Comparison of ENCODE assay signal across 1 cellular context in genomic region chr3:195914648-195915473, GRCh38.
TF ChIP-seq lines count a peak whose summit lies in the region.

No MANE protein-coding gene starts in this region.

TF ChIP-seq in K562, 482 proteins besides CTCF, POLR2A, EP300 and RAD21 (continued from another document and continues in another):
- TF ChIP-seq DEAF1 (CRISPR knock-in tag; IDR thresholded peaks at IDR 0.05) (peak; percentile 80), THAP12 (CRISPR knock-in tag; IDR thresholded peaks at IDR 0.05) (no peak), SNAPC5 (CRISPR knock-in tag; IDR thresholded peaks at IDR 0.05) (no peak), HDAC1 (IDR thresholded peaks at IDR 0.05) (peak in 1 of 2 experiments; percentile 11; a peak in 1 of 4 replicates), RUNX1 (IDR thresholded peaks at IDR 0.05; ENCODE audit: low read depth) (no peak), MNT (conservative IDR thresholded peaks at IDR 0.05) (peak in 1 of 2 experiments; percentile 47; a peak in 2 of 4 replicates), ZNF165 (CRISPR knock-in tag; IDR thresholded peaks at IDR 0.05; ENCODE audit: borderline replicate concordance) (no peak), MAFF (IDR thresholded peaks at IDR 0.05; ENCODE audit: low read length) (0 out of 2 replicates have a peak, but pooled peaks have one; percentile 12), USF1 (CRISPR knock-in tag; IDR thresholded peaks at IDR 0.05) (no peak), RB1 (IDR thresholded peaks at IDR 0.05; ENCODE audit: low read depth) (peak; percentile 89; the same call in 1 of the 2 replicates), ARID2 (IDR thresholded peaks at IDR 0.05) (peak; percentile 68; the same call in 1 of the 2 replicates), ZBTB2 (IDR thresholded peaks at IDR 0.05) (no peak), GATA2 (CRISPR knock-in tag; IDR thresholded peaks at IDR 0.05) (no peak), GABPB1 (CRISPR knock-in tag; IDR thresholded peaks at IDR 0.05) (no peak; the same call in 1 of the 2 replicates), ZNF41 (CRISPR knock-in tag; conservative IDR thresholded peaks at IDR 0.05) (no peak), PYGO2 (tag; IDR thresholded peaks at IDR 0.05) (no peak), FOXJ3 (CRISPR knock-in tag; IDR thresholded peaks at IDR 0.05) (no peak), MAZ (CRISPR knock-in tag; conservative IDR thresholded peaks at IDR 0.05 in 1 of 2, IDR thresholded peaks at IDR 0.05 in 1 of 2) (peak in 1 of 2 experiments; percentile 49; a peak in 1 of 4 replicates), FOXK2 (conservative IDR thresholded peaks at IDR 0.05 in 1 of 2, IDR thresholded peaks at IDR 0.05 in 1 of 2; ENCODE audit: low read depth in 2 of 2) (peak; percentile 44 to 45; a peak in 2 of 4 replicates), DIDO1 (tag; IDR thresholded peaks at IDR 0.05; ENCODE audit: low read depth) (no peak), NCOA6 (IDR thresholded peaks at IDR 0.05) (no peak), ZNF175 (CRISPR knock-in tag; IDR thresholded peaks at IDR 0.05; ENCODE audit: low read depth) (0 out of 2 replicates have a peak, but pooled peaks have one; percentile 30), NCOR1 (IDR thresholded peaks at IDR 0.05) (no peak), ELF4 (CRISPR knock-in tag; IDR thresholded peaks at IDR 0.05) (no peak), ZNF79 (CRISPR knock-in tag; IDR thresholded peaks at IDR 0.05; ENCODE audit: low read depth) (no peak), MYC (IDR thresholded peaks at IDR 0.05; ENCODE audit: low read depth, low read length) (peak; percentile 74), MYC (CRISPR knock-in tag; IDR thresholded peaks at IDR 0.05; ENCODE audit: borderline replicate concordance, low read depth) (no peak), JUN (IDR thresholded peaks at IDR 0.05; ENCODE audit: borderline replicate concordance, low read depth, low read length) (peak; percentile 85), JUN (CRISPR knock-in tag; IDR thresholded peaks at IDR 0.05; ENCODE audit: borderline replicate concordance) (no peak), CBFA2T2 (conservative IDR thresholded peaks at IDR 0.05) (no peak), KAT7 (CRISPR knock-in tag; IDR thresholded peaks at IDR 0.05; ENCODE audit: borderline replicate concordance) (no peak), ELK1 (CRISPR knock-in tag; IDR thresholded peaks at IDR 0.05) (no peak), ZNF518B (CRISPR knock-in tag; IDR thresholded peaks at IDR 0.05) (no peak), THRAP3 (IDR thresholded peaks at IDR 0.05; ENCODE audit: borderline replicate concordance) (no peak), NR4A1 (CRISPR knock-in tag; IDR thresholded peaks at IDR 0.05) (no peak), NR4A1 (tag; IDR thresholded peaks at IDR 0.05) (no peak), HDAC3 (IDR thresholded peaks at IDR 0.05; ENCODE audit: borderline replicate concordance, partially characterized antibody) (no peak), RBM22 (IDR thresholded peaks at IDR 0.05; ENCODE audit: low read depth, low read length, poor library complexity, severe bottlenecking) (no peak)
- TF ChIP-seq, protein P1, sequence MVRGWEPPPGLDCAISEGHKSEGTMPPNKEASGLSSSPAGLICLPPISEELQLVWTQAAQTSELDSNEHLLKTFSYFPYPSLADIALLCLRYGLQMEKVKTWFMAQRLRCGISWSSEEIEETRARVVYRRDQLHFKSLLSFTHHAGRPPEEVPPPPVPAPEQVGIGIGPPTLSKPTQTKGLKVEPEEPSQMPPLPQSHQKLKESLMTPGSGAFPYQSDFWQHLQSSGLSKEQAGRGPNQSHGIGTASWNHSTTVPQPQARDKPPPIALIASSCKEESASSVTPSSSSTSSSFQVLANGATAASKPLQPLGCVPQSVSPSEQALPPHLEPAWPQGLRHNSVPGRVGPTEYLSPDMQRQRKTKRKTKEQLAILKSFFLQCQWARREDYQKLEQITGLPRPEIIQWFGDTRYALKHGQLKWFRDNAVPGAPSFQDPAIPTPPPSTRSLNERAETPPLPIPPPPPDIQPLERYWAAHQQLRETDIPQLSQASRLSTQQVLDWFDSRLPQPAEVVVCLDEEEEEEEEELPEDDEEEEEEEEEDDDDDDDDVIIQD (CRISPR knock-in tag; IDR thresholded peaks at IDR 0.05) = no peak
- TF ChIP-seq, protein P2, sequence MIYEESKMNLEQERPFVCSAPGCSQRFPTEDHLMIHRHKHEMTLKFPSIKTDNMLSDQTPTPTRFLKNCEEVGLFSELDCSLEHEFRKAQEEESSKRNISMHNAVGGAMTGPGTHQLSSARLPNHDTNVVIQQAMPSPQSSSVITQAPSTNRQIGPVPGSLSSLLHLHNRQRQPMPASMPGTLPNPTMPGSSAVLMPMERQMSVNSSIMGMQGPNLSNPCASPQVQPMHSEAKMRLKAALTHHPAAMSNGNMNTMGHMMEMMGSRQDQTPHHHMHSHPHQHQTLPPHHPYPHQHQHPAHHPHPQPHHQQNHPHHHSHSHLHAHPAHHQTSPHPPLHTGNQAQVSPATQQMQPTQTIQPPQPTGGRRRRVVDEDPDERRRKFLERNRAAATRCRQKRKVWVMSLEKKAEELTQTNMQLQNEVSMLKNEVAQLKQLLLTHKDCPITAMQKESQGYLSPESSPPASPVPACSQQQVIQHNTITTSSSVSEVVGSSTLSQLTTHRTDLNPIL (CRISPR knock-in tag; IDR thresholded peaks at IDR 0.05) = no peak
- TF ChIP-seq, protein P3, sequence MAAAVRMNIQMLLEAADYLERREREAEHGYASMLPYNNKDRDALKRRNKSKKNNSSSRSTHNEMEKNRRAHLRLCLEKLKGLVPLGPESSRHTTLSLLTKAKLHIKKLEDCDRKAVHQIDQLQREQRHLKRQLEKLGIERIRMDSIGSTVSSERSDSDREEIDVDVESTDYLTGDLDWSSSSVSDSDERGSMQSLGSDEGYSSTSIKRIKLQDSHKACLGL (CRISPR knock-in tag; IDR thresholded peaks at IDR 0.05; ENCODE audit: borderline replicate concordance, poor library complexity, severe bottlenecking) = no peak
- TF ChIP-seq, protein P4, sequence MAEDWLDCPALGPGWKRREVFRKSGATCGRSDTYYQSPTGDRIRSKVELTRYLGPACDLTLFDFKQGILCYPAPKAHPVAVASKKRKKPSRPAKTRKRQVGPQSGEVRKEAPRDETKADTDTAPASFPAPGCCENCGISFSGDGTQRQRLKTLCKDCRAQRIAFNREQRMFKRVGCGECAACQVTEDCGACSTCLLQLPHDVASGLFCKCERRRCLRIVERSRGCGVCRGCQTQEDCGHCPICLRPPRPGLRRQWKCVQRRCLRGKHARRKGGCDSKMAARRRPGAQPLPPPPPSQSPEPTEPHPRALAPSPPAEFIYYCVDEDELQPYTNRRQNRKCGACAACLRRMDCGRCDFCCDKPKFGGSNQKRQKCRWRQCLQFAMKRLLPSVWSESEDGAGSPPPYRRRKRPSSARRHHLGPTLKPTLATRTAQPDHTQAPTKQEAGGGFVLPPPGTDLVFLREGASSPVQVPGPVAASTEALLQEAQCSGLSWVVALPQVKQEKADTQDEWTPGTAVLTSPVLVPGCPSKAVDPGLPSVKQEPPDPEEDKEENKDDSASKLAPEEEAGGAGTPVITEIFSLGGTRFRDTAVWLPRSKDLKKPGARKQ (CRISPR knock-in tag; IDR thresholded peaks at IDR 0.05) = no peak
- TF ChIP-seq, protein P5, sequence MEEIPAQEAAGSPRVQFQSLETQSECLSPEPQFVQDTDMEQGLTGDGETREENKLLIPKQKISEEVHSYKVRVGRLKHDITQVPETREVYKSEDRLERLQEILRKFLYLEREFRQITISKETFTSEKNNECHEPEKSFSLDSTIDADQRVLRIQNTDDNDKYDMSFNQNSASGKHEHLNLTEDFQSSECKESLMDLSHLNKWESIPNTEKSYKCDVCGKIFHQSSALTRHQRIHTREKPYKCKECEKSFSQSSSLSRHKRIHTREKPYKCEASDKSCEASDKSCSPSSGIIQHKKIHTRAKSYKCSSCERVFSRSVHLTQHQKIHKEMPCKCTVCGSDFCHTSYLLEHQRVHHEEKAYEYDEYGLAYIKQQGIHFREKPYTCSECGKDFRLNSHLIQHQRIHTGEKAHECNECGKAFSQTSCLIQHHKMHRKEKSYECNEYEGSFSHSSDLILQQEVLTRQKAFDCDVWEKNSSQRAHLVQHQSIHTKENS (CRISPR knock-in tag; IDR thresholded peaks at IDR 0.05) = no peak
